In the genomic region with DNA sequence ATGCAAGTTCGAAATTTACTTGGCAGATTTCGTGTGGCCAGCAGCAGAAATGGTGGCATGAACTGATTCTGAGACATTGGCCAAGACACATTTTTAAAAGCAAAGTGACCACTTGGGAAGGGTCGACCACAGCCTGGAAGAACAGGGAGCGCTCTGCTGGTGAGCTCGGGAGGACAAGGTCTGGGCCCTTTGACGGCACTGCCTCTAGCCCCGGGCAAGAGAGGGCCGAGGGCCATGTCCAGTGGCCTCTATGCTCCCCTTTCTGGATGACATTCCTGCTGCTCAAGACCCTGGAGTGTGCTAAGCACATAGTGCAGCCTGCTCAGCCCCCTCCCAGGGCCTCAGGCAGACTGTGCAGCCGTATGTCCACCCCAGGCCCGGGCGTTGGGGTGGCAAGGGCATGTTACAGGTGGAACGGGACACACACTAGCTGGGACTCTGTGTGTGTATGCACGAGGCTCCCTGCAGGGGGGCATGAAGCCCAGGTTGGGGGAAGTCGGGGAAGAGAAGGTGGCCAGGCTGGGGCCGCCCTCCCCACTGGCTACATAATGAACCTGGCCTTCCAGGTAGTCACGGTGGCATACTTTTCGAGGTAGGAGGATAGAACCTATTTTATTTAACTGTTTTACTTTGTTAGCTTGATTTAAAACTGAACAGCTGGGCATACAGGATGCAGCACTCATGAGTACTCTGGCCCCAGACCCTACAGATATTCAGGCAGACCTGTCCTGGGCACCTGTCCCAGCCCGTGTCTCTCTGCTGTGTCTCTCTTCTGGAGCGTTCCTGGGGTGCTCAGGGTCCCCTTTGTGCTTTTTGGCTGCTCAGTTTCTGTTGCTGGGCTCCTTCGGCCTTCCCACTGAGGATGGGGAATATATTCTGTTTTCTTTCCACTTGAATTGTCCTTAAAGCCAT, we compare ENCODE assay signal across 1 cellular context.
TF ChIP-seq lines count a peak whose summit lies in the region.

No MANE protein-coding gene starts in this region.

TF ChIP-seq in K562, 482 proteins besides CTCF, POLR2A, EP300 and RAD21:
- TF ChIP-seq RBFOX2 (IDR thresholded peaks at IDR 0.05; ENCODE audit: low read depth, low read length) (peak; percentile 55), FOXM1 (IDR thresholded peaks at IDR 0.05; ENCODE audit: low read depth) (no peak), FOXM1 (CRISPR knock-in tag; IDR thresholded peaks at IDR 0.05; ENCODE audit: low read depth) (no peak)
